Comparison of ENCODE assay signal across 1 cellular context in genomic region chr4:37826282-37827029, GRCh38.
A peak's percentile ranks its signal among the peaks of the same experiment; 100 is the strongest.
TF ChIP-seq lines count a peak whose summit lies in the region.

PGM2 (plus strand) TSS chr4:37826686; CDS start chr4:37826733, 47 bp downstream.

TF ChIP-seq in K562, 482 proteins besides CTCF, POLR2A, EP300 and RAD21 (continued from another document and continues in another):
- no peak for TF ChIP-seq ZNF449 (CRISPR knock-in tag; IDR thresholded peaks at IDR 0.05)
- no peak for TF ChIP-seq CUX1 (CRISPR knock-in tag; IDR thresholded peaks at IDR 0.05)
- 0 out of 2 replicates have a peak, but pooled peaks have one; percentile 33 for TF ChIP-seq ZNF766 (CRISPR knock-in tag; conservative IDR thresholded peaks at IDR 0.05)
- TF ChIP-seq CEBPZ (IDR thresholded peaks at IDR 0.05; ENCODE audit: borderline replicate concordance, low read depth, low read length), result no peak
- TF ChIP-seq AFF4 (CRISPR knock-in tag; IDR thresholded peaks at IDR 0.05), result peak; percentile 24; the same call in 1 of the 2 replicates
- TF ChIP-seq MAFG (tag; conservative IDR thresholded peaks at IDR 0.05), result no peak
- TF ChIP-seq ZBTB26 (CRISPR knock-in tag; IDR thresholded peaks at IDR 0.05), result no peak
- TF ChIP-seq YY1 (IDR thresholded peaks at IDR 0.05; ENCODE audit: borderline replicate concordance in 1 of 3, control insufficient read depth in 1 of 3, extremely low read depth in 1 of 3, insufficient read depth in 3 of 3, insufficient read length in 1 of 3, insufficient replicate concordance in 2 of 3, low read depth in 1 of 3, low read length in 2 of 3), result peak; percentile 42 to 92 (median 86)
- no peak for TF ChIP-seq FOXP4 (CRISPR knock-in tag; IDR thresholded peaks at IDR 0.05; ENCODE audit: borderline replicate concordance)
- TF ChIP-seq SMAD4 (CRISPR knock-in tag; conservative IDR thresholded peaks at IDR 0.05), result peak; percentile 63; the same call in 1 of the 2 replicates
- TF ChIP-seq E4F1 (CRISPR knock-in tag; IDR thresholded peaks at IDR 0.05; ENCODE audit: borderline replicate concordance), result no peak
- TF ChIP-seq CTBP1 (IDR thresholded peaks at IDR 0.05; ENCODE audit: borderline replicate concordance), result peak; percentile 84
- TF ChIP-seq BMI1 (IDR thresholded peaks at IDR 0.05; ENCODE audit: low read length), result no peak
- no peak for TF ChIP-seq POLR2AphosphoS2 (IDR thresholded peaks at IDR 0.05; ENCODE audit: low read length)
- TF ChIP-seq MCM5 (IDR thresholded peaks at IDR 0.05; ENCODE audit: low read depth), result no peak
- TF ChIP-seq L3MBTL2 (IDR thresholded peaks at IDR 0.05), result peak; percentile 61
- no peak for TF ChIP-seq MXD1 (CRISPR knock-in tag; IDR thresholded peaks at IDR 0.05; ENCODE audit: borderline replicate concordance, poor library complexity, severe bottlenecking)
- TF ChIP-seq ZNF592 (IDR thresholded peaks at IDR 0.05), result no peak
